ENCODE assay signal across 28 cellular contexts in genomic region chr14:57418999-57419398, GRCh38.
"Had no signal": no experiment of that assay in that cellular context is flagged by ENCODE, and none has a peak within 500 bp of the region (broad histone marks: within the 10 kb centered on the region; RNA-seq: fewer than 3 reads in every experiment).

No MANE protein-coding gene starts in this region.

- ATAC-seq: activated CD4-positive, alpha-beta T cell treated with anti-CD3 and anti-CD28 coated beads for 36 hours; activated CD8-positive, alpha-beta memory T cell treated with anti-CD3 and anti-CD28 coated beads, Interleukin-2, amount 10 ng/mL, durations not matched to agents 7 days and 5 days; activated CD8-positive, alpha-beta T cell treated with anti-CD3 and anti-CD28 coated beads, Interleukin-2, amount 10 ng/mL, durations not matched to agents 7 days and 5 days; activated naive CD8-positive, alpha-beta T cell treated with anti-CD3 and anti-CD28 coated beads, Interleukin-2, amount 50 U/mL, for 24 hours; body of pancreas; effector memory CD8-positive, alpha-beta T cell had no signal

- FAIRE-seq: endothelial cell of umbilical vein, frontal cortex had no signal

- DNase-seq: activated CD4-positive, alpha-beta memory T cell treated with anti-CD3 and anti-CD28 coated beads for 36 hours; activated CD4-positive, alpha-beta T cell treated with anti-CD3 and anti-CD28 coated beads for 36 hours; activated CD4-positive, alpha-beta T cell treated with anti-CD3 and anti-CD28 coated beads, Interleukin-2, amount 10 ng/mL, durations not matched to agents 24 days and 14 days; activated CD4-positive, CD25-positive, alpha-beta regulatory T cell; activated CD4-positive, CD25-positive, alpha-beta regulatory T cell treated with anti-CD3 and anti-CD28 coated beads, Interleukin-2, amount 50 U/mL, for 72 hours; activated CD8-positive, alpha-beta memory T cell treated with anti-CD3 and anti-CD28 coated beads, Interleukin-2, amount 10 ng/mL, durations not matched to agents 7 days and 5 days; activated CD8-positive, alpha-beta memory T cell treated with anti-CD3 and anti-CD28 coated beads, Interleukin-2, amount 50 U/mL, for 4 hours; activated CD8-positive, alpha-beta T cell treated with anti-CD3 and anti-CD28 coated beads, Interleukin-2, amount 10 ng/mL, durations not matched to agents 7 days and 5 days; activated effector memory CD4-positive, alpha-beta T cell treated with anti-CD3 and anti-CD28 coated beads, Interleukin-2, amount 50 U/mL, for 16 hours; activated naive CD4-positive, alpha-beta T cell treated with anti-CD3 and anti-CD28 coated beads for 36 hours; activated naive CD8-positive, alpha-beta T cell treated with anti-CD3 and anti-CD28 coated beads for 36 hours; activated naive CD8-positive, alpha-beta T cell treated with anti-CD3 and anti-CD28 coated beads, Interleukin-2, amount 50 U/mL, for 24 hours; activated T-cell treated with anti-CD3 and anti-CD28 coated beads, Interleukin-2, amount 50 U/mL, for 1 hour; activated T-cell treated with anti-CD3 and anti-CD28 coated beads, Interleukin-2, amount 50 U/mL, for 48 hours; adrenal gland; amygdala; aorta; body of pancreas; caudate nucleus; cortex of kidney; dermis blood vessel endothelial cell; effector CD4-positive, alpha-beta T cell; effector memory CD8-positive, alpha-beta T cell; esophagus squamous epithelium; head of caudate nucleus; T-helper 2 cell had no signal
